15 cellular contexts compared by ENCODE assay signal in genomic region chr2:213188533-213188867, GRCh38. TPM values are rescaled to one million over a fixed set of nuclear protein-coding genes. Genes with fewer than 3 reads are reported as not detected.
A peak's percentile ranks its signal among the peaks of the same experiment; 100 is the strongest.
DNase-seq lines count a peak whose midpoint lies in the region; ATAC-seq and TF ChIP-seq lines count a peak whose summit lies in the region.
"Had no signal": no experiment of that assay in that cellular context is flagged by ENCODE, and none has a peak within 500 bp of the region (broad histone marks: within the 10 kb centered on the region; RNA-seq: fewer than 3 reads in every experiment).

No MANE protein-coding gene starts in this region.

- H3K4me1 Mint-ChIP-seq in Caco-2 (ENCODE audit: low read depth, unreplicated experiment) (peaks cover 24% of the 10 kb centered on the region), endothelial cell (ENCODE audit: unreplicated experiment) (peaks cover 17% of the 10 kb centered on the region), neural crest cell (peaks cover 30% of the 10 kb centered on the region)
- H3K4me1 Mint-ChIP-seq: activated CD4-positive, alpha-beta T cell treated with anti-CD3 and anti-CD28 coated beads, Interleukin-2, amount 10 ng/mL, durations not matched to agents 7 days and 5 days had no signal

- H3K9ac ChIP-seq in OCI-LY1 (ENCODE audit: low read length): peak overlapping the region; percentile 50

- ATAC-seq in HG03097 (IDR thresholded peaks at IDR 0.05; ENCODE audit: low FRiP score, unreplicated experiment) (no peak), omental fat pad (ENCODE audit: low FRiP score) (no peak)

- no peak overlapping the region for H3K4me3 ChIP-seq in Caco-2 (ENCODE audit: low read depth, low read length)
- no peak overlapping the region for H3K4me3 ChIP-seq in OCI-LY1 (ENCODE audit: low read depth, low read length, poor library complexity, severe bottlenecking)
- H3K4me3 ChIP-seq: ovary had no signal

- no peaks in the 10 kb centered on the region for H3K9me2 ChIP-seq in OCI-LY1 (ENCODE audit: low read depth, low read length)

- peak overlapping the region; percentile 52; the same call in 1 of the 2 replicates for H2AFZ ChIP-seq in OCI-LY1 (ENCODE audit: low read length)

- H3K27ac ChIP-seq in OCI-LY1 (ENCODE audit: low read depth, low read length, poor library complexity, severe bottlenecking): peak overlapping the region; percentile 77
- H3K27ac ChIP-seq: ovary had no signal

- H3K27ac Mint-ChIP-seq in Caco-2 (ENCODE audit: unreplicated experiment) (peak overlapping the region; percentile 94), endothelial cell (ENCODE audit: unreplicated experiment) (peak overlapping the region; percentile 93), neural crest cell (ENCODE audit: unreplicated experiment) (peak overlapping the region; percentile 96)
- H3K27ac Mint-ChIP-seq: activated CD4-positive, alpha-beta T cell treated with anti-CD3 and anti-CD28 coated beads, Interleukin-2, amount 10 ng/mL, durations not matched to agents 7 days and 5 days had no signal

- peaks cover 20% of the 10 kb centered on the region for H3K36me3 Mint-ChIP-seq in Caco-2 (ENCODE audit: insufficient read depth, unreplicated experiment)
- no peaks in the 10 kb centered on the region for H3K36me3 Mint-ChIP-seq in endothelial cell (ENCODE audit: low read depth, unreplicated experiment)
- H3K36me3 Mint-ChIP-seq in neural crest cell (ENCODE audit: low read depth): peaks cover 3% of the 10 kb centered on the region

- intact Hi-C loops in Caco-2 (cut with micrococcal nuclease; ENCODE audit: unreplicated experiment): loop anchor here (1.0 to 2.0 kb wide), 5 partner anchors 13 to 282 kb away; no protein-coding TSS in a partner anchor

- TF ChIP-seq CTCF in Caco-2 (IDR thresholded peaks at IDR 0.05; ENCODE audit: insufficient read depth in 1 of 2, low read depth in 1 of 2, low read length in 1 of 2, severe bottlenecking in 1 of 2, unreplicated experiment in 1 of 2): no peak
- TF ChIP-seq CTCF in OCI-LY1 (IDR thresholded peaks at IDR 0.05; ENCODE audit: low read length): no peak
- no peak for TF ChIP-seq CTCF in endothelial cell (IDR thresholded peaks at IDR 0.05; ENCODE audit: unreplicated experiment)
- TF ChIP-seq CTCF in neural crest cell (conservative IDR thresholded peaks at IDR 0.05): no peak
- no peak for TF ChIP-seq CTCF in omental fat pad (IDR thresholded peaks at IDR 0.05)

- H3F3A ChIP-seq in OCI-LY1 (ENCODE audit: insufficient read depth, low read length): peaks cover 10% of the 10 kb centered on the region; the same call in 1 of the 2 replicates

- no peaks in the 10 kb centered on the region for H4K20me1 ChIP-seq in OCI-LY1 (ENCODE audit: insufficient read depth, low read length)

- H3K9me3 Mint-ChIP-seq in Caco-2 (ENCODE audit: unreplicated experiment) (no peaks in the 10 kb centered on the region), endothelial cell (ENCODE audit: unreplicated experiment) (no peaks in the 10 kb centered on the region), neural crest cell (peaks cover 2% of the 10 kb centered on the region)
- H3K9me3 Mint-ChIP-seq: activated CD4-positive, alpha-beta T cell treated with anti-CD3 and anti-CD28 coated beads, Interleukin-2, amount 10 ng/mL, durations not matched to agents 7 days and 5 days had no signal

- H3K9me3 ChIP-seq in Caco-2 (no peaks in the 10 kb centered on the region), OCI-LY1 (ENCODE audit: low read length) (peaks cover 11% of the 10 kb centered on the region; the same call in 1 of the 2 replicates)
- H3K9me3 ChIP-seq: ovary had no signal

- H3K36me3 ChIP-seq in Caco-2 (ENCODE audit: control insufficient read depth, insufficient read depth, low read length) (no peaks in the 10 kb centered on the region), OCI-LY1 (ENCODE audit: insufficient read depth, low read length) (no peaks in the 10 kb centered on the region)
- H3K36me3 ChIP-seq: ovary had no signal

- H3K27me3 Mint-ChIP-seq in Caco-2 (ENCODE audit: insufficient read depth, unreplicated experiment): no peaks in the 10 kb centered on the region
- peaks cover 2% of the 10 kb centered on the region for H3K27me3 Mint-ChIP-seq in endothelial cell (ENCODE audit: unreplicated experiment)
- H3K27me3 Mint-ChIP-seq in neural crest cell (ENCODE audit: low read depth): no peaks in the 10 kb centered on the region
- H3K27me3 Mint-ChIP-seq: activated CD4-positive, alpha-beta T cell treated with anti-CD3 and anti-CD28 coated beads, Interleukin-2, amount 10 ng/mL, durations not matched to agents 7 days and 5 days had no signal

- H3K4me1 ChIP-seq in Caco-2 (peaks cover 32% of the 10 kb centered on the region), OCI-LY1 (ENCODE audit: insufficient read depth, low read length, severe bottlenecking) (peaks cover 55% of the 10 kb centered on the region)

- H3K27me3 ChIP-seq in Caco-2 (replicated peaks; ENCODE audit: control insufficient read depth, insufficient read depth, low read length): no peaks in the 10 kb centered on the region
- H3K27me3 ChIP-seq in OCI-LY1 (ENCODE audit: insufficient read depth, low read length): no peaks in the 10 kb centered on the region
- H3K27me3 ChIP-seq: ovary had no signal

- DNase-seq in Caco-2: no peak
- DNase-seq in endothelial cell (ENCODE audit: low spot score): no peak
- no peak for DNase-seq in neural crest cell (ENCODE audit: low read depth, low spot score)
- no peak for DNase-seq in GM03348 (ENCODE audit: low spot score)
- DNase-seq in Kasumi-1 (lab: John Stamatoyannopoulos, UW): no peak
- no peak for DNase-seq in omental fat pad (ENCODE audit: low spot score)
- DNase-seq: activated CD4-positive, alpha-beta T cell treated with anti-CD3 and anti-CD28 coated beads, Interleukin-2, amount 10 ng/mL, durations not matched to agents 7 days and 5 days; activated CD8-positive, alpha-beta memory T cell treated with anti-CD3 and anti-CD28 coated beads, Interleukin-2, amount 50 U/mL, for 48 hours; activated gamma-delta T cell treated with Interleukin-2 at 50 U/mL for 16 hours; midbrain; NCI-H1092; NCI-H526; ovary had no signal

- peak overlapping the region; percentile 49 for H3K4me2 ChIP-seq in OCI-LY1 (ENCODE audit: low read length)

- H3K4me3 Mint-ChIP-seq in Caco-2 (ENCODE audit: unreplicated experiment) (peak overlapping the region; percentile 72), endothelial cell (ENCODE audit: unreplicated experiment) (no peak overlapping the region), neural crest cell (peak overlapping the region; percentile 53)
- H3K4me3 Mint-ChIP-seq: activated CD4-positive, alpha-beta T cell treated with anti-CD3 and anti-CD28 coated beads, Interleukin-2, amount 10 ng/mL, durations not matched to agents 7 days and 5 days had no signal

- no peaks in the 10 kb centered on the region for H3K79me2 ChIP-seq in OCI-LY1 (ENCODE audit: insufficient read depth, low read length)

- BruUV-seq in Caco-2 (replicated peaks; lab: Mats Ljungman, UMichigan): no TSS peak

- POLR2A ChIA-PET in Caco-2 (lab: Charles Lee): no interaction called here

- CTCF ChIA-PET in Caco-2 (lab: Charles Lee): no interaction called here

RNA-seq across cellular contexts. Expression of gene IKZF2, which starts 37.1 kb away (rescaled TPM):
- total RNA-seq in Caco-2 (2022): 13.3 and 14.2 TPM in 2 replicates
- total RNA-seq in endothelial cell (ENCODE audit: unreplicated experiment): 4.0 TPM
- total RNA-seq in neural crest cell: 7.3 and 7.6 TPM in 2 replicates
- 10 to 100 TPM; 11.2 to 18.0 (median 12.9) TPM for total RNA-seq in omental fat pad
